10 cellular contexts compared by ENCODE assay signal in the genomic region with DNA sequence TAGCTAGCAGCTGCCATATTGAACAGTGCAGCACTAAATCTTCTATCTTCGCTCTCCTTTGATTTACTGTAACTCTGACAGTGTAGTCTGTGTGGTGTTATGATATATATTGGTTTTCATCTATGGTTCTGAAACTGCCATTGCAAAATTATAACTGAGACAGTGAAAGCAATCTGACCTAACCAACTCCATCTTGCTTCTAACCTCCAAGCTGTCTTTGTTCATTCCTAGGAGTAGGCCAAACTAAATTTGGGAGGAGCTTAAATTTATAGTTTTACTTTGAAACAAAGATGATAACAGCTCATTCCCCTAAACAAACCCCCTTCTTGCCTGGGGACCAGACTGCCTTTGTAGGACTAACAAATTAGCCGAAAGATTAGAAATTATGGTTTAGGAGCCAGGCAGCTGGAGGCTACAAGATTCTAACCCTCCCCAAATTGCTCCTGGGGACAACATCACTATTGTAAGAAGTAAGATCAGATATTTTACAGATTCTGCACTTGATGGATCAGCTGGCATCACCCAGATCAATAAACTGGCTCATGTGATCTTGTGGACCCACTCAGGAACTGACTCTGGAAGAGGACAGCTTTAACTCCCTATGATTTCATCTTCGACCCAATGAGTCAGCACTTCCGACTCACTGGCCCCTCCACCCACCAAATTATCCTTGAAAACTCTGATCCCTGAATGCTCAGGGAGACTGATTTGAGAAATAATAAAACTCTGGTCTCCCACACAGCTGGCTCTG. TPM values are rescaled to one million over a fixed set of nuclear protein-coding genes. Genes with fewer than 3 reads are reported as not detected.
DNase-seq lines count a peak whose midpoint lies in the region; ATAC-seq and TF ChIP-seq lines count a peak whose summit lies in the region.
"Had no signal": no experiment of that assay in that cellular context is flagged by ENCODE, and none has a peak within 500 bp of the region (broad histone marks: within the 10 kb centered on the region; RNA-seq: fewer than 3 reads in every experiment).

No MANE protein-coding gene starts in this region.

- H3K27me3 ChIP-seq in Caco-2 (replicated peaks; ENCODE audit: control insufficient read depth, insufficient read depth, low read length) (no peaks in the 10 kb centered on the region), endodermal cell (ENCODE audit: control insufficient read depth, insufficient read depth, low read length, poor library complexity, severe bottlenecking) (no peaks in the 10 kb centered on the region)

- POLR2A ChIA-PET in Caco-2 (lab: Charles Lee) = no interaction called here

- H3K9ac ChIP-seq in endodermal cell (ENCODE audit: extremely low read depth, low read length, poor library complexity, severe bottlenecking) = no peak overlapping the region

- no peak overlapping the region for H3K4me3 Mint-ChIP-seq in Caco-2 (ENCODE audit: unreplicated experiment)
- H3K4me3 Mint-ChIP-seq in endodermal cell = no peak overlapping the region

- no peak for TF ChIP-seq CTCF in Caco-2 (IDR thresholded peaks at IDR 0.05; ENCODE audit: insufficient read depth in 1 of 2, low read depth in 1 of 2, low read length in 1 of 2, severe bottlenecking in 1 of 2, unreplicated experiment in 1 of 2)
- TF ChIP-seq CTCF in endodermal cell (conservative IDR thresholded peaks at IDR 0.05) = no peak

- H3K27me3 Mint-ChIP-seq in Caco-2 (ENCODE audit: insufficient read depth, unreplicated experiment) (no peaks in the 10 kb centered on the region), endodermal cell (ENCODE audit: insufficient read depth) (peaks cover 5% of the 10 kb centered on the region)

- peaks cover 9% of the 10 kb centered on the region for H3K4me1 Mint-ChIP-seq in Caco-2 (ENCODE audit: low read depth, unreplicated experiment)
- H3K4me1 Mint-ChIP-seq in endodermal cell = peaks cover 30% of the 10 kb centered on the region

- WGBS in endodermal cell (ENCODE audit: insufficient coverage in 1 of 2, insufficient read length in 1 of 2), 2 experiments = 92% methylated on average over 4 of the region's 4 CpGs; no CpG with 5 or more reads in 1 of the 2 experiments

- H3K4me1 ChIP-seq in Caco-2 (no peaks in the 10 kb centered on the region), endodermal cell (ENCODE audit: control insufficient read depth, insufficient read depth, low read length) (peaks cover 8% of the 10 kb centered on the region)

- no TSS peak for BruUV-seq in Caco-2 (replicated peaks; lab: Mats Ljungman, UMichigan)

- H3K9me3 ChIP-seq in Caco-2 (peaks cover under 1% of the 10 kb centered on the region; the same call in 1 of the 2 replicates), endodermal cell (ENCODE audit: control insufficient read depth, low read length) (no peaks in the 10 kb centered on the region)

- H3K27ac ChIP-seq in endodermal cell (ENCODE audit: low read depth, low read length) = no peak overlapping the region

- H3K27ac Mint-ChIP-seq in Caco-2 (ENCODE audit: unreplicated experiment) (peak overlapping the region; percentile 45), endodermal cell (peak overlapping the region; percentile 40)

- H3K36me3 ChIP-seq in Caco-2 (ENCODE audit: control insufficient read depth, insufficient read depth, low read length) (no peaks in the 10 kb centered on the region), endodermal cell (ENCODE audit: control insufficient read depth, insufficient read depth, low read length) (no peaks in the 10 kb centered on the region)

- H3K4me3 ChIP-seq in Caco-2 (ENCODE audit: low read depth, low read length) (no peak overlapping the region), endodermal cell (ENCODE audit: low read length) (no peak overlapping the region)

- H3K36me3 Mint-ChIP-seq in Caco-2 (ENCODE audit: insufficient read depth, unreplicated experiment) (no peaks in the 10 kb centered on the region), endodermal cell (ENCODE audit: low read depth) (no peaks in the 10 kb centered on the region)

- ATAC-seq in HG02884 (IDR thresholded peaks at IDR 0.05; ENCODE audit: unreplicated experiment) (no peak), GM21381 (IDR thresholded peaks at IDR 0.05; ENCODE audit: unreplicated experiment) (no peak)

- CTCF ChIA-PET in Caco-2 (lab: Charles Lee) = interaction anchor here (0.5 kb wide), 1 partner anchor 435 kb away, joined by 3 read pairs; no protein-coding TSS in a partner anchor

- intact Hi-C loops in Caco-2 (cut with micrococcal nuclease; ENCODE audit: unreplicated experiment) = no loop called here
- intact Hi-C loops in posterior vena cava (cut with DNase I) = no loop called here

- DNase-seq in Caco-2 = no peak
- DNase-seq in NCI-H226 = peak; percentile 53
- DNase-seq in endodermal cell = no peak
- peak; percentile 45 for DNase-seq in posterior vena cava (ENCODE audit: low spot score)
- DNase-seq in COLO668 (lab: John Stamatoyannopoulos, UW; ENCODE audit: unreplicated experiment) = no peak
- DNase-seq in GDM1 (lab: John Stamatoyannopoulos, UW) = no peak
- DNase-seq: activated effector memory CD4-positive, alpha-beta T cell treated with Interleukin-2 at 50 U/mL for 16 hours had no signal

- H3K9me3 Mint-ChIP-seq in Caco-2 (ENCODE audit: unreplicated experiment) (no peaks in the 10 kb centered on the region), endodermal cell (peaks cover 2% of the 10 kb centered on the region)

RNA-seq across cellular contexts. Expression of a gene that starts 47.0 kb away (rescaled TPM):
- total RNA-seq in Caco-2 (2022) = not detected in 2 replicates
- total RNA-seq in endodermal cell = not detected
- polyA plus RNA-seq in endodermal cell (2013, experiment 1 of 2) = not detected
- polyA plus RNA-seq in endodermal cell (2013, experiment 2 of 2) = not detected
- not detected for total RNA-seq in posterior vena cava
- total RNA-seq: liver had no signal
- polyA plus RNA-seq: liver had no signal

Comparison
In these comparisons a context has a peak if more than half of its experiments do, and no peak if none do; other contexts are left out.
1. DNase-seq: peak in NCI-H226 (single experiment) and posterior vena cava (single experiment); none in Caco-2 (0 of 2), endodermal cell (single experiment), COLO668 (single experiment) and GDM1 (single experiment).